8 cellular contexts compared by ENCODE assay signal in the genomic region with DNA sequence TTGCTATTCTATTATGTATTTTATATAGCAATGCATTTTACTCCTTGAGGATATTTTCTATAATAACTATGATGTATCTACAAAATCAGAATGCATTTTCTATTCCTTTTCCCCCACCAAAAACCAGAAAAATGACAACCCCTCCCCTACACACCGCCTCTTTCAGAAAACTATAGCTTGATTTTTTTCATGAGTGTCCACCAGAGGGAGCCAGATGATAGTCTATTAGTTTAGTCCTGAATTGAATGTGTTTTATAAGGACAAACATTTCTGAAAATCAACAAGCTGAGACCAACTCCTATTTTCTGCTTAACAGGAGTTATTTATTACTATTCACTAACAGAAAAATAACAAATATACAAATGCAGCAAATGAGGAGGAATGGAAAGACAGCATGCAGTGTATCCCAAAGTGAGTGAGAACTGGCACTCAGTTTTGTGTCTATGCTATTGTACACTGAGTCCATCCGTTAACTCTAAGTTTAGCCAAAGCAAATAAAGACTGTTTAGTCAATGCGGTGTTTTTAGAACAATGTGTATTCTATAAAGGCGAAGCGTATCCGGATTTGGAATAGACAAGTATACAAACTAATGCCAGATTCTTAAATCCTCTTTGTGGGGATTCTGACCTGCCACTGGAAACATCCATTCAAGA.
A peak's percentile ranks its signal among the peaks of the same experiment; 100 is the strongest.
DNase-seq lines count a peak whose midpoint lies in the region; ATAC-seq lines count a peak whose summit lies in the region.

No MANE protein-coding gene starts in this region.

- intact Hi-C loops in left ventricle myocardium superior (cut with micrococcal nuclease) = loop anchor here (2.0 kb wide), 1 partner anchor 342 kb away; no protein-coding TSS in a partner anchor

- no peak overlapping the region for H3K4me3 Mint-ChIP-seq in activated naive CD8-positive, alpha-beta T cell treated with anti-CD3 and anti-CD28 coated beads, Interleukin-2, amount 50 U/mL, for 24 hours

- H3K27me3 Mint-ChIP-seq in activated naive CD8-positive, alpha-beta T cell treated with anti-CD3 and anti-CD28 coated beads, Interleukin-2, amount 50 U/mL, for 24 hours = no peaks in the 10 kb centered on the region

- peak; percentile 29 for DNase-seq in COR-L47 (lab: John Stamatoyannopoulos, UW)
- DNase-seq in H4 (ENCODE audit: low spot score) = peak; percentile 38
- peak; percentile 63 for DNase-seq in NCI-H69 (lab: John Stamatoyannopoulos, UW)
- DNase-seq in activated naive CD8-positive, alpha-beta T cell treated with anti-CD3 and anti-CD28 coated beads, Interleukin-2, amount 50 U/mL, for 24 hours = peak; percentile 41
- no peak for DNase-seq in left ventricle myocardium superior
- DNase-seq in skeletal muscle cell (ENCODE audit: low read depth) = peak; percentile 4

- no peak overlapping the region for H3K4me3 ChIP-seq in skeletal muscle cell (ENCODE audit: low read depth, low read length)

- no peak for ATAC-seq in activated naive CD8-positive, alpha-beta T cell treated with anti-CD3 and anti-CD28 coated beads, Interleukin-2, amount 50 U/mL, for 24 hours
- ATAC-seq in left ventricle myocardium superior = peak; percentile 52
- ATAC-seq in HG03196 (IDR thresholded peaks at IDR 0.05; ENCODE audit: unreplicated experiment) = no peak
- ATAC-seq in HG03460 (IDR thresholded peaks at IDR 0.05; ENCODE audit: unreplicated experiment) = no peak

- H3K36me3 Mint-ChIP-seq in activated naive CD8-positive, alpha-beta T cell treated with anti-CD3 and anti-CD28 coated beads, Interleukin-2, amount 50 U/mL, for 24 hours (ENCODE audit: low read depth) = no peaks in the 10 kb centered on the region

- no peak overlapping the region for H3K27ac Mint-ChIP-seq in activated naive CD8-positive, alpha-beta T cell treated with anti-CD3 and anti-CD28 coated beads, Interleukin-2, amount 50 U/mL, for 24 hours

- peaks cover 47% of the 10 kb centered on the region for H3K4me1 Mint-ChIP-seq in activated naive CD8-positive, alpha-beta T cell treated with anti-CD3 and anti-CD28 coated beads, Interleukin-2, amount 50 U/mL, for 24 hours

- no peaks in the 10 kb centered on the region for H3K9me3 Mint-ChIP-seq in activated naive CD8-positive, alpha-beta T cell treated with anti-CD3 and anti-CD28 coated beads, Interleukin-2, amount 50 U/mL, for 24 hours
